In genomic region chr3:53261712-53262111, GRCh38 we compare ENCODE assay signal across 25 cellular contexts. TPM values are rescaled to one million over a fixed set of nuclear protein-coding genes. Genes with fewer than 3 reads are reported as not detected.
DNase-seq lines count a peak whose midpoint lies in the region; ATAC-seq and TF ChIP-seq lines count a peak whose summit lies in the region.
"Had no signal": no experiment of that assay in that cellular context is flagged by ENCODE, and none has a peak within 500 bp of the region (broad histone marks: within the 10 kb centered on the region; RNA-seq: fewer than 3 reads in every experiment).

No MANE protein-coding gene starts in this region.

- no peak overlapping the region for H3K4me3 ChIP-seq in breast epithelium
- H3K4me3 ChIP-seq in subcutaneous abdominal adipose tissue (ENCODE audit: low read depth in 1 of 5, low read length in 5 of 5), result no peak overlapping the region
- H3K4me3 ChIP-seq in gastrocnemius medialis, result no peak overlapping the region
- H3K4me3 ChIP-seq: MG63, upper lobe of left lung had no signal

- BruUV-seq in MCF 10A (replicated peaks; lab: Mats Ljungman, UMichigan), result no TSS peak

- H3K27ac ChIP-seq in breast epithelium, result no peak overlapping the region
- no peak overlapping the region for H3K27ac ChIP-seq in foreskin keratinocyte
- peak overlapping the region; percentile 46 for H3K27ac ChIP-seq in subcutaneous abdominal adipose tissue (ENCODE audit: low read depth, low read length)
- H3K27ac ChIP-seq in gastrocnemius medialis, result no peak overlapping the region
- H3K27ac ChIP-seq: 22Rv1, WERI-Rb-1 had no signal

- no peaks in the 10 kb centered on the region for H3K36me3 Mint-ChIP-seq in MCF 10A (ENCODE audit: insufficient read depth, unreplicated experiment)
- H3K36me3 Mint-ChIP-seq in T-helper 17 cell (ENCODE audit: low read depth), result no peaks in the 10 kb centered on the region
- H3K36me3 Mint-ChIP-seq: activated naive CD4-positive, alpha-beta T cell treated with anti-CD3 and anti-CD28 coated beads, Interleukin-2, amount 10 ng/mL, durations not matched to agents 7 days and 5 days; natural killer cell treated with Interleukin-12 subunit alpha and Interleukin-12 subunit beta and Interleukin-15 and Interleukin-18, amount 100 ng/mL, for 72 hours had no signal

- peak overlapping the region; percentile 74 for H3K27ac Mint-ChIP-seq in MCF 10A (ENCODE audit: low read depth, unreplicated experiment)
- H3K27ac Mint-ChIP-seq in T-helper 17 cell, result peak overlapping the region; percentile 63
- H3K27ac Mint-ChIP-seq: activated CD8-positive, alpha-beta T cell treated with anti-CD3 and anti-CD28 coated beads, Interleukin-2, amount 10 ng/mL, durations not matched to agents 7 days and 5 days; B cell; endodermal cell; natural killer cell treated with Interleukin-12 subunit alpha and Interleukin-12 subunit beta and Interleukin-15 and Interleukin-18, amount 100 ng/mL, for 72 hours; progenitor cell of endocrine pancreas; T-helper 1 cell treated with Interleukin-12 subunit alpha and Interleukin-12 subunit beta and Interleukin-4 antibody, amounts not matched to agents 30 μg/mL and 1 μg/mL, for 36 hours had no signal

- TF ChIP-seq POLR2A in breast epithelium (IDR thresholded peaks at IDR 0.05) (no peak), gastrocnemius medialis (IDR thresholded peaks at IDR 0.05) (no peak)

- CTCF ChIA-PET in MCF 10A (lab: Yijun Ruan, JAX), result interaction anchor here (0.6 to 1.6 kb wide), 4 partner anchors 13 to 42 kb away, joined by 3 to 7 read pairs (median 3); no protein-coding TSS in a partner anchor

- in situ Hi-C loops in gastrocnemius medialis (cut with MboI; ENCODE audit: low sequenced_read_pairs in 4 of 4), result no loop called here

- H3K4me3 Mint-ChIP-seq in MCF 10A (ENCODE audit: unreplicated experiment) (no peak overlapping the region), T-helper 17 cell (no peak overlapping the region)
- H3K4me3 Mint-ChIP-seq: activated CD8-positive, alpha-beta T cell treated with anti-CD3 and anti-CD28 coated beads, Interleukin-2, amount 10 ng/mL, durations not matched to agents 7 days and 5 days; activated naive CD4-positive, alpha-beta T cell treated with anti-CD3 and anti-CD28 coated beads, Interleukin-2, amount 10 ng/mL, durations not matched to agents 7 days and 5 days; B cell; endodermal cell; natural killer cell treated with Interleukin-12 subunit alpha and Interleukin-12 subunit beta and Interleukin-15 and Interleukin-18, amount 100 ng/mL, for 72 hours; stimulated activated naive CD8-positive, alpha-beta T cell treated with anti-CD3 and anti-CD28 coated beads, Interleukin-15, amount 100 ng/mL, for 72 hours; T-helper 1 cell treated with Interleukin-12 subunit alpha and Interleukin-12 subunit beta and Interleukin-4 antibody, amounts not matched to agents 30 μg/mL and 1 μg/mL, for 36 hours had no signal

- H3K4me1 ChIP-seq in breast epithelium (no peaks in the 10 kb centered on the region), foreskin keratinocyte (peaks cover 8% of the 10 kb centered on the region), subcutaneous abdominal adipose tissue (ENCODE audit: control insufficient read depth in 5 of 5, insufficient read depth in 5 of 5, low read length in 5 of 5) (peaks cover 7 to 43% (median 36%) of the 10 kb centered on the region in 5 donors), gastrocnemius medialis (peaks cover 12 to 15% of the 10 kb centered on the region in 2 donors)

- H3K27me3 ChIP-seq in breast epithelium (no peaks in the 10 kb centered on the region), foreskin keratinocyte (no peaks in the 10 kb centered on the region), subcutaneous abdominal adipose tissue (ENCODE audit: control insufficient read depth in 5 of 5, insufficient read depth in 4 of 5, low read length in 5 of 5) (no peaks in the 10 kb centered on the region), gastrocnemius medialis (no peaks in the 10 kb centered on the region)
- H3K27me3 ChIP-seq: MG63, upper lobe of left lung had no signal

- intact Hi-C loops in MCF 10A (cut with micrococcal nuclease) (no loop called here), breast epithelium (cut with DNase I; ENCODE audit: low total_unique reads) (no loop called here), gastrocnemius medialis (cut with DNase I; ENCODE audit: low total_unique reads) (no loop called here)

- TF ChIP-seq CTCF in MCF 10A (IDR thresholded peaks at IDR 0.05; ENCODE audit: unreplicated experiment), result no peak
- TF ChIP-seq CTCF in breast epithelium (IDR thresholded peaks at IDR 0.05), result no peak
- TF ChIP-seq CTCF in foreskin keratinocyte (conservative IDR thresholded peaks at IDR 0.05), result no peak
- TF ChIP-seq CTCF in gastrocnemius medialis (IDR thresholded peaks at IDR 0.05 in 4 of 5, conservative IDR thresholded peaks at IDR 0.05 in 1 of 5), result no peak

- POLR2A ChIA-PET in MCF 10A (lab: Yijun Ruan, JAX), result interaction anchor here (0.6 to 2.1 kb wide), 8 partner anchors 9 to 132 kb away, joined by 3 to 11 read pairs (median 4); partner anchors contain the start of gene DCP1A

- H3K9me3 ChIP-seq in breast epithelium (no peaks in the 10 kb centered on the region), T-helper 17 cell (ENCODE audit: control insufficient read depth, low read length, poor library complexity, severe bottlenecking) (no peaks in the 10 kb centered on the region), subcutaneous abdominal adipose tissue (ENCODE audit: control insufficient read depth in 5 of 5, low read length in 5 of 5) (no peaks in the 10 kb centered on the region), gastrocnemius medialis (no peaks in the 10 kb centered on the region)
- H3K9me3 ChIP-seq: MG63, upper lobe of left lung had no signal

- peaks cover 22% of the 10 kb centered on the region for H3K4me1 Mint-ChIP-seq in MCF 10A (ENCODE audit: insufficient read depth, unreplicated experiment)
- H3K4me1 Mint-ChIP-seq in T-helper 17 cell, result no peaks in the 10 kb centered on the region
- H3K4me1 Mint-ChIP-seq: B cell; stimulated activated naive CD8-positive, alpha-beta T cell treated with anti-CD3 and anti-CD28 coated beads, Interleukin-15, amount 100 ng/mL, for 72 hours had no signal

- DNase-seq in MCF 10A (ENCODE audit: unreplicated experiment), result peak; percentile 69
- no peak for DNase-seq in breast epithelium (ENCODE audit: low spot score in 2 of 2)
- DNase-seq in T-helper 17 cell, result no peak
- DNase-seq in foreskin keratinocyte, result peak; percentile 47 to 76
- no peak for DNase-seq in NCI-H1436 treated with DMSO at 0.1 percent for 48 hours (lab: John Stamatoyannopoulos, UW)
- DNase-seq in gastrocnemius medialis, result no peak
- DNase-seq: activated CD8-positive, alpha-beta T cell treated with anti-CD3 and anti-CD28 coated beads, Interleukin-2, amount 10 ng/mL, durations not matched to agents 7 days and 5 days; activated naive CD4-positive, alpha-beta T cell treated with anti-CD3 and anti-CD28 coated beads, Interleukin-2, amount 10 ng/mL, durations not matched to agents 7 days and 5 days; activated T-cell treated with anti-CD3 and anti-CD28 coated beads, Interleukin-2, amount 50 U/mL, for 48 hours; endodermal cell; hypothalamus; kidney glomerular epithelial cell; MG63; NCI-H1694 treated with DMSO at 0.1 percent for 48 hours; SHP77; stimulated activated naive CD8-positive, alpha-beta T cell treated with anti-CD3 and anti-CD28 coated beads, Interleukin-15, amount 100 ng/mL, for 72 hours; upper lobe of left lung; WERI-Rb-1 had no signal

- ATAC-seq in T-helper 17 cell (no peak), foreskin keratinocyte (peak; percentile 36), gastrocnemius medialis (no peak), HG02938 (IDR thresholded peaks at IDR 0.05; ENCODE audit: unreplicated experiment) (no peak)
- ATAC-seq: activated CD8-positive, alpha-beta T cell treated with anti-CD3 and anti-CD28 coated beads, Interleukin-2, amount 10 ng/mL, durations not matched to agents 7 days and 5 days; natural killer cell treated with Interleukin-12 subunit alpha and Interleukin-12 subunit beta and Interleukin-15 and Interleukin-18, amount 100 ng/mL, for 72 hours; stimulated activated naive CD8-positive, alpha-beta T cell treated with anti-CD3 and anti-CD28 coated beads, Interleukin-15, amount 100 ng/mL, for 72 hours had no signal

- no peaks in the 10 kb centered on the region for H3K36me3 ChIP-seq in breast epithelium
- no peaks in the 10 kb centered on the region for H3K36me3 ChIP-seq in subcutaneous abdominal adipose tissue (ENCODE audit: control insufficient read depth in 5 of 5, insufficient read depth in 5 of 5, low read length in 5 of 5)
- H3K36me3 ChIP-seq in gastrocnemius medialis, result no peaks in the 10 kb centered on the region
- H3K36me3 ChIP-seq: MG63, upper lobe of left lung, WERI-Rb-1 had no signal

- no peaks in the 10 kb centered on the region for H3K9me3 Mint-ChIP-seq in MCF 10A (ENCODE audit: unreplicated experiment)
- H3K9me3 Mint-ChIP-seq: activated naive CD4-positive, alpha-beta T cell treated with anti-CD3 and anti-CD28 coated beads, Interleukin-2, amount 10 ng/mL, durations not matched to agents 7 days and 5 days; endodermal cell; natural killer cell treated with Interleukin-12 subunit alpha and Interleukin-12 subunit beta and Interleukin-15 and Interleukin-18, amount 100 ng/mL, for 72 hours; stimulated activated naive CD8-positive, alpha-beta T cell treated with anti-CD3 and anti-CD28 coated beads, Interleukin-15, amount 100 ng/mL, for 72 hours; T-helper 1 cell treated with Interleukin-12 subunit alpha and Interleukin-12 subunit beta and Interleukin-4 antibody, amounts not matched to agents 30 μg/mL and 1 μg/mL, for 36 hours had no signal

- peak overlapping the region in 1 of 5 donors; percentile 47 for H3K9ac ChIP-seq in subcutaneous abdominal adipose tissue (ENCODE audit: low read length in 5 of 5)

- H3K27me3 Mint-ChIP-seq in MCF 10A (ENCODE audit: insufficient read depth, unreplicated experiment), result no peaks in the 10 kb centered on the region
- no peaks in the 10 kb centered on the region for H3K27me3 Mint-ChIP-seq in T-helper 17 cell
- H3K27me3 Mint-ChIP-seq: B cell; natural killer cell treated with Interleukin-12 subunit alpha and Interleukin-12 subunit beta and Interleukin-15 and Interleukin-18, amount 100 ng/mL, for 72 hours; stimulated activated naive CD8-positive, alpha-beta T cell treated with anti-CD3 and anti-CD28 coated beads, Interleukin-15, amount 100 ng/mL, for 72 hours had no signal

RNA-seq across cellular contexts. Expression of gene TKT, which starts 5.9 kb away (rescaled TPM):
- total RNA-seq in MCF 10A (2022) (179 and 326 TPM in 2 replicates), breast epithelium (100 to 1,000 TPM; 130 to 273 (median 131) TPM), T-helper 17 cell (100 to 1,000 TPM; 105 to 109 TPM), foreskin keratinocyte (537 and 542 TPM in 2 replicates), gastrocnemius medialis (10 to 100 TPM; 18.5 to 41.3 (median 23.8) TPM)
- 588 and 603 TPM in 2 replicates for polyA plus RNA-seq in foreskin keratinocyte

Comparison
In these comparisons a context has a peak if more than half of its experiments do, and no peak if none do; other contexts are left out.
1. DNase-seq: peak in MCF 10A (single experiment) and foreskin keratinocyte (2 of 2); none in breast epithelium (0 of 2), T-helper 17 cell (0 of 3), NCI-H1436 treated with DMSO at 0.1 percent for 48 hours (single experiment) and gastrocnemius medialis (0 of 2).